ENCODE assay signal across 2 cellular contexts in the genomic region with DNA sequence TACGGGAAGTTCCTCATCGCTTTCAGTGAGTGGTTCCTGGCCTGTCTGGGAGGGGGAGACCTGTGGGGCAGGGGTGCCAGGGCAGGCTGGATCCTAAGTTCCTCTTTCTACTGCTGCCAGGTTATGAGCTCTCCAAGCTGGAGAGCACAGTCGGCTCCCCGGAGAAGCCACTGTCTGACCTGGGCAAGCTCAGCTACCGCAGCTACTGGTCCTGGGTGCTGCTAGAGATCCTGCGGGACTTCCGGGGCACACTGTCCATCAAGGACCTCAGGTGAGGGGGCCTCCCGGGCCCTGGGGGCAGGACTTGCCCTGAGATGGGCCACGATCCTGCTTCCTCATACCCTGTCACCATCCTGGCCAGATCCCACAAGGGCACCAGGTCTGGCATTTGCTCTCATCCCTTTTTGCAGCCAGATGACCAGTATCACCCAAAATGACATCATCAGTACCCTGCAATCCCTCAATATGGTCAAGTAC.
TF ChIP-seq lines count a peak whose summit lies in the region.

No MANE protein-coding gene starts in this region.

TF ChIP-seq in GM23338, 12 proteins besides CTCF, POLR2A, EP300 and RAD21 (continues in another document):
- TF ChIP-seq EZH2 (IDR thresholded peaks at IDR 0.05; ENCODE audit: low read depth, unreplicated experiment) (no peak), ZNF114 (CRISPR knock-in tag; IDR thresholded peaks at IDR 0.05) (no peak), STAT1 (IDR thresholded peaks at IDR 0.05; ENCODE audit: unreplicated experiment) (no peak), ZNF331 (CRISPR knock-in tag; IDR thresholded peaks at IDR 0.05; ENCODE audit: low read depth) (no peak), CREB1 (CRISPR knock-in tag; IDR thresholded peaks at IDR 0.05; ENCODE audit: low read depth) (no peak), NANOG (IDR thresholded peaks at IDR 0.05; ENCODE audit: borderline replicate concordance) (no peak), JUNB (IDR thresholded peaks at IDR 0.05; ENCODE audit: unreplicated experiment) (no peak), EZH2phosphoT487 (IDR thresholded peaks at IDR 0.05; ENCODE audit: unreplicated experiment) (no peak), POLR2AphosphoS5 (IDR thresholded peaks at IDR 0.05; ENCODE audit: low read depth) (no peak)
- TF ChIP-seq, protein P1, sequence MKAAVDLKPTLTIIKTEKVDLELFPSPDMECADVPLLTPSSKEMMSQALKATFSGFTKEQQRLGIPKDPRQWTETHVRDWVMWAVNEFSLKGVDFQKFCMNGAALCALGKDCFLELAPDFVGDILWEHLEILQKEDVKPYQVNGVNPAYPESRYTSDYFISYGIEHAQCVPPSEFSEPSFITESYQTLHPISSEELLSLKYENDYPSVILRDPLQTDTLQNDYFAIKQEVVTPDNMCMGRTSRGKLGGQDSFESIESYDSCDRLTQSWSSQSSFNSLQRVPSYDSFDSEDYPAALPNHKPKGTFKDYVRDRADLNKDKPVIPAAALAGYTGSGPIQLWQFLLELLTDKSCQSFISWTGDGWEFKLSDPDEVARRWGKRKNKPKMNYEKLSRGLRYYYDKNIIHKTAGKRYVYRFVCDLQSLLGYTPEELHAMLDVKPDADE (IDR thresholded peaks at IDR 0.05): no peak
- TF ChIP-seq, protein P2, sequence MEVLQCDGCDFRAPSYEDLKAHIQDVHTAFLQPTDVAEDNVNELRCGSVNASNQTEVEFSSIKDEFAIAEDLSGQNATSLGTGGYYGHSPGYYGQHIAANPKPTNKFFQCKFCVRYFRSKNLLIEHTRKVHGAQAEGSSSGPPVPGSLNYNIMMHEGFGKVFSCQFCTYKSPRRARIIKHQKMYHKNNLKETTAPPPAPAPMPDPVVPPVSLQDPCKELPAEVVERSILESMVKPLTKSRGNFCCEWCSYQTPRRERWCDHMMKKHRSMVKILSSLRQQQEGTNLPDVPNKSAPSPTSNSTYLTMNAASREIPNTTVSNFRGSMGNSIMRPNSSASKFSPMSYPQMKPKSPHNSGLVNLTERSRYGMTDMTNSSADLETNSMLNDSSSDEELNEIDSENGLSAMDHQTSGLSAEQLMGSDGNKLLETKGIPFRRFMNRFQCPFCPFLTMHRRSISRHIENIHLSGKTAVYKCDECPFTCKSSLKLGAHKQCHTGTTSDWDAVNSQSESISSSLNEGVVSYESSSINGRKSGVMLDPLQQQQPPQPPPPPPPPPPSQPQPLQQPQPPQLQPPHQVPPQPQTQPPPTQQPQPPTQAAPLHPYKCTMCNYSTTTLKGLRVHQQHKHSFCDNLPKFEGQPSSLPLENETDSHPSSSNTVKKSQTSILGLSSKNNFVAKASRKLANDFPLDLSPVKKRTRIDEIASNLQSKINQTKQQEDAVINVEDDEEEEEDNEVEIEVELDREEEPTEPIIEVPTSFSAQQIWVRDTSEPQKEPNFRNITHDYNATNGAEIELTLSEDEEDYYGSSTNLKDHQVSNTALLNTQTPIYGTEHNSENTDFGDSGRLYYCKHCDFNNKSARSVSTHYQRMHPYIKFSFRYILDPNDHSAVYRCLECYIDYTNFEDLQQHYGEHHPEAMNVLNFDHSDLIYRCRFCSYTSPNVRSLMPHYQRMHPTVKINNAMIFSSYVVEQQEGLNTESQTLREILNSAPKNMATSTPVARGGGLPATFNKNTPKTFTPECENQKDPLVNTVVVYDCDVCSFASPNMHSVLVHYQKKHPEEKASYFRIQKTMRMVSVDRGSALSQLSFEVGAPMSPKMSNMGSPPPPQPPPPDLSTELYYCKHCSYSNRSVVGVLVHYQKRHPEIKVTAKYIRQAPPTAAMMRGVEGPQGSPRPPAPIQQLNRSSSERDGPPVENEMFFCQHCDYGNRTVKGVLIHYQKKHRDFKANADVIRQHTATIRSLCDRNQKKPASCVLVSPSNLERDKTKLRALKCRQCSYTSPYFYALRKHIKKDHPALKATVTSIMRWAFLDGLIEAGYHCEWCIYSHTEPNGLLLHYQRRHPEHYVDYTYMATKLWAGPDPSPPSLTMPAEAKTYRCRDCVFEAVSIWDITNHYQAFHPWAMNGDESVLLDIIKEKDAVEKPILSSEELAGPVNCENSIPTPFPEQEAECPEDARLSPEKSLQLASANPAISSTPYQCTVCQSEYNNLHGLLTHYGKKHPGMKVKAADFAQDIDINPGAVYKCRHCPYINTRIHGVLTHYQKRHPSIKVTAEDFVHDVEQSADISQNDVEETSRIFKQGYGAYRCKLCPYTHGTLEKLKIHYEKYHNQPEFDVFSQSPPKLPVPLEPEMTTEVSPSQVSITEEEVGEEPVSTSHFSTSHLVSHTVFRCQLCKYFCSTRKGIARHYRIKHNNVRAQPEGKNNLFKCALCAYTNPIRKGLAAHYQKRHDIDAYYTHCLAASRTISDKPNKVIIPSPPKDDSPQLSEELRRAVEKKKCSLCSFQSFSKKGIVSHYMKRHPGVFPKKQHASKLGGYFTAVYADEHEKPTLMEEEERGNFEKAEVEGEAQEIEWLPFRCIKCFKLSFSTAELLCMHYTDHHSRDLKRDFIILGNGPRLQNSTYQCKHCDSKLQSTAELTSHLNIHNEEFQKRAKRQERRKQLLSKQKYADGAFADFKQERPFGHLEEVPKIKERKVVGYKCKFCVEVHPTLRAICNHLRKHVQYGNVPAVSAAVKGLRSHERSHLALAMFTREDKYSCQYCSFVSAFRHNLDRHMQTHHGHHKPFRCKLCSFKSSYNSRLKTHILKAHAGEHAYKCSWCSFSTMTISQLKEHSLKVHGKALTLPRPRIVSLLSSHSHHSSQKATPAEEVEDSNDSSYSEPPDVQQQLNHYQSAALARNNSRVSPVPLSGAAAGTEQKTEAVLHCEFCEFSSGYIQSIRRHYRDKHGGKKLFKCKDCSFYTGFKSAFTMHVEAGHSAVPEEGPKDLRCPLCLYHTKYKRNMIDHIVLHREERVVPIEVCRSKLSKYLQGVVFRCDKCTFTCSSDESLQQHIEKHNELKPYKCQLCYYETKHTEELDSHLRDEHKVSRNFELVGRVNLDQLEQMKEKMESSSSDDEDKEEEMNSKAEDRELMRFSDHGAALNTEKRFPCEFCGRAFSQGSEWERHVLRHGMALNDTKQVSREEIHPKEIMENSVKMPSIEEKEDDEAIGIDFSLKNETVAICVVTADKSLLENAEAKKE (CRISPR knock-in tag; IDR thresholded peaks at IDR 0.05): no peak

TF ChIP-seq in HepG2, 621 proteins besides CTCF, POLR2A, EP300 and RAD21:
- TF ChIP-seq, protein P3, sequence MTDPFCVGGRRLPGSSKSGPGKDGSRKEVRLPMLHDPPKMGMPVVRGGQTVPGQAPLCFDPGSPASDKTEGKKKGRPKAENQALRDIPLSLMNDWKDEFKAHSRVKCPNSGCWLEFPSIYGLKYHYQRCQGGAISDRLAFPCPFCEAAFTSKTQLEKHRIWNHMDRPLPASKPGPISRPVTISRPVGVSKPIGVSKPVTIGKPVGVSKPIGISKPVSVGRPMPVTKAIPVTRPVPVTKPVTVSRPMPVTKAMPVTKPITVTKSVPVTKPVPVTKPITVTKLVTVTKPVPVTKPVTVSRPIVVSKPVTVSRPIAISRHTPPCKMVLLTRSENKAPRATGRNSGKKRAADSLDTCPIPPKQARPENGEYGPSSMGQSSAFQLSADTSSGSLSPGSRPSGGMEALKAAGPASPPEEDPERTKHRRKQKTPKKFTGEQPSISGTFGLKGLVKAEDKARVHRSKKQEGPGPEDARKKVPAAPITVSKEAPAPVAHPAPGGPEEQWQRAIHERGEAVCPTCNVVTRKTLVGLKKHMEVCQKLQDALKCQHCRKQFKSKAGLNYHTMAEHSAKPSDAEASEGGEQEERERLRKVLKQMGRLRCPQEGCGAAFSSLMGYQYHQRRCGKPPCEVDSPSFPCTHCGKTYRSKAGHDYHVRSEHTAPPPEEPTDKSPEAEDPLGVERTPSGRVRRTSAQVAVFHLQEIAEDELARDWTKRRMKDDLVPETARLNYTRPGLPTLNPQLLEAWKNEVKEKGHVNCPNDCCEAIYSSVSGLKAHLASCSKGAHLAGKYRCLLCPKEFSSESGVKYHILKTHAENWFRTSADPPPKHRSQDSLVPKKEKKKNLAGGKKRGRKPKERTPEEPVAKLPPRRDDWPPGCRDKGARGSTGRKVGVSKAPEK (CRISPR knock-in tag; IDR thresholded peaks at IDR 0.05; ENCODE audit: borderline replicate concordance): no peak
- TF ChIP-seq, protein P4, sequence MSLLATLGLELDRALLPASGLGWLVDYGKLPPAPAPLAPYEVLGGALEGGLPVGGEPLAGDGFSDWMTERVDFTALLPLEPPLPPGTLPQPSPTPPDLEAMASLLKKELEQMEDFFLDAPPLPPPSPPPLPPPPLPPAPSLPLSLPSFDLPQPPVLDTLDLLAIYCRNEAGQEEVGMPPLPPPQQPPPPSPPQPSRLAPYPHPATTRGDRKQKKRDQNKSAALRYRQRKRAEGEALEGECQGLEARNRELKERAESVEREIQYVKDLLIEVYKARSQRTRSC (CRISPR knock-in tag; IDR thresholded peaks at IDR 0.05; ENCODE audit: low read depth): no peak
- TF ChIP-seq ZNF569 (CRISPR knock-in tag; IDR thresholded peaks at IDR 0.05; ENCODE audit: borderline replicate concordance) (no peak), HOXA7 (CRISPR knock-in tag; IDR thresholded peaks at IDR 0.05) (no peak), CREB1 (IDR thresholded peaks at IDR 0.05) (peak; percentile 72), CREB1 (CRISPR knock-in tag; IDR thresholded peaks at IDR 0.05) (no peak), ATF7 (IDR thresholded peaks at IDR 0.05) (peak; percentile 81), ATF7 (CRISPR knock-in tag; IDR thresholded peaks at IDR 0.05) (no peak)
